24 cellular contexts compared by ENCODE assay signal in the genomic region with DNA sequence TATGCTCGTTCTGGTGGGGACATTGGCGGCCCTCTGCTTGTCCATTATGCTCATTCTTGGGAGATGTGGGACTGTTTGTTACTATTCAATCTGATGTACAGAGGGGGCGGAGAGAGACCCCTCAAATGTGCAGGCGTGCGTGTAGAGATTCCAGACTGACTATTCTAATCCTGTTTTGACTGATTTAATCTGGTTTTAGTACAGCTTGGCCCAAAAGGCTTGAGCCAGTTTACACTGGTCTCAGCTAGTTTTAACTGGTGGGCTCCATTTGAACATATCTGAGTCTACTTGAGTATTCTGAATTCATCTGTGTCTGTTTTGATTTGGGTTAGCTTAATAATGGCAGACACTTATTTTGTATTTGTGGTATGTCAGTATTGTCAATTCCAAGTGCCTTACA. TPM values are rescaled to one million over a fixed set of nuclear protein-coding genes. Genes with fewer than 3 reads are reported as not detected.
"Had no signal": no experiment of that assay in that cellular context is flagged by ENCODE, and none has a peak within 500 bp of the region (broad histone marks: within the 10 kb centered on the region; RNA-seq: fewer than 3 reads in every experiment).

No MANE protein-coding gene starts in this region.

- H3K27ac ChIP-seq: foreskin keratinocyte, left lung, neutrophil, pancreas, right lobe of liver had no signal

- H3K36me3 ChIP-seq: adrenal gland, left lung, neutrophil, pancreas, right lobe of liver had no signal

- H3K4me3 ChIP-seq: adrenal gland, left lung, mucosa of descending colon, pancreas, right lobe of liver, smooth muscle cell had no signal

- H3K27me3 ChIP-seq: adrenal gland, foreskin keratinocyte, left lung, neutrophil, pancreas, right lobe of liver had no signal

- H3K27ac Mint-ChIP-seq: activated naive CD4-positive, alpha-beta T cell treated with anti-CD3 and anti-CD28 coated beads, Interleukin-2, amount 50 U/mL, for 72 hours; activated T-helper 1 cell treated with anti-CD3 and anti-CD28 coated beads, Interleukin-12 subunit alpha, Interleukin-12 subunit beta, Interleukin-2, Interleukin-4 antibody, amounts not matched to agents 30 ng/mL and 10 ng/mL and 1 ng/mL, durations not matched to agents 14 hours and 24 hours and 36 hours; dendritic cell treated with granulocyte-macrophage colony-stimulating factor and Interleukin-4, amounts not matched to agents 40 ng/mL and 50 ng/mL, for 4 days; naive B cell; stimulated activated naive B cell treated with anti-CD40 and anti-IgM and Interleukin-4, amounts not matched to agents 10 μg/mL and 1 μg/mL and 100 μg/mL, for 72 hours had no signal

- H3K36me3 Mint-ChIP-seq: activated naive CD4-positive, alpha-beta T cell treated with anti-CD3 and anti-CD28 coated beads, Interleukin-2, amount 50 U/mL, for 72 hours; naive B cell; stimulated activated naive B cell treated with anti-CD40 and anti-IgM and Interleukin-4, amounts not matched to agents 10 μg/mL and 1 μg/mL and 100 μg/mL, for 72 hours had no signal

- H3K9me3 ChIP-seq: adrenal gland, left lung, mucosa of descending colon, neutrophil, pancreas, right lobe of liver had no signal

- DNase-seq: activated CD4-positive, alpha-beta T cell treated with anti-CD3 and anti-CD28 coated beads, Interleukin-2, amount 50 U/mL, for 4 hours; activated CD4-positive, CD25-positive, alpha-beta regulatory T cell treated with anti-CD3 and anti-CD28 coated beads, Interleukin-2, amount 50 U/mL, for 72 hours; activated gamma-delta T cell treated with Interleukin-2 at 50 U/mL for 16 hours; activated T-cell treated with anti-CD3 and anti-CD28 coated beads for 4 hours; effector memory CD4-positive, alpha-beta T cell; foreskin keratinocyte; hypothalamus; left lung; mammary epithelial cell; naive B cell; right lobe of liver; stimulated activated CD4-positive, alpha-beta T cell treated with anti-CD3 and anti-CD28 coated beads, Interleukin-4, amount 100 ng/mL, for 4 hours; stimulated activated naive B cell treated with anti-CD40 and anti-IgM and Interleukin-4, amounts not matched to agents 10 μg/mL and 1 μg/mL and 100 μg/mL, for 72 hours; T1000 had no signal

- ATAC-seq: activated naive CD4-positive, alpha-beta T cell treated with anti-CD3 and anti-CD28 coated beads, Interleukin-2, amount 50 U/mL, for 72 hours; foreskin keratinocyte; mucosa of descending colon; stimulated activated naive B cell treated with anti-CD40 and anti-IgM and Interleukin-4, amounts not matched to agents 10 μg/mL and 1 μg/mL and 100 μg/mL, for 72 hours had no signal

- H3K4me3 Mint-ChIP-seq: activated T-helper 1 cell treated with anti-CD3 and anti-CD28 coated beads, Interleukin-12 subunit alpha, Interleukin-12 subunit beta, Interleukin-2, Interleukin-4 antibody, amounts not matched to agents 30 ng/mL and 10 ng/mL and 1 ng/mL, durations not matched to agents 14 hours and 24 hours and 36 hours; dendritic cell treated with granulocyte-macrophage colony-stimulating factor and Interleukin-4, amounts not matched to agents 40 ng/mL and 50 ng/mL, for 4 days; naive B cell; stimulated activated naive B cell treated with anti-CD40 and anti-IgM and Interleukin-4, amounts not matched to agents 10 μg/mL and 1 μg/mL and 100 μg/mL, for 72 hours had no signal

- H3K4me1 ChIP-seq: right lobe of liver had no signal

- H3K9me3 Mint-ChIP-seq: activated naive CD4-positive, alpha-beta T cell treated with anti-CD3 and anti-CD28 coated beads, Interleukin-2, amount 50 U/mL, for 72 hours; activated T-helper 1 cell treated with anti-CD3 and anti-CD28 coated beads, Interleukin-12 subunit alpha, Interleukin-12 subunit beta, Interleukin-2, Interleukin-4 antibody, amounts not matched to agents 30 ng/mL and 10 ng/mL and 1 ng/mL, durations not matched to agents 14 hours and 24 hours and 36 hours; dendritic cell treated with granulocyte-macrophage colony-stimulating factor and Interleukin-4, amounts not matched to agents 40 ng/mL and 50 ng/mL, for 4 days; naive B cell; stimulated activated naive B cell treated with anti-CD40 and anti-IgM and Interleukin-4, amounts not matched to agents 10 μg/mL and 1 μg/mL and 100 μg/mL, for 72 hours had no signal

RNA-seq across cellular contexts. Expression of a gene that starts 6.5 kb away (rescaled TPM):
- total RNA-seq: activated naive CD4-positive, alpha-beta T cell treated with anti-CD3 and anti-CD28 coated beads, Interleukin-2, amount 50 U/mL, for 72 hours; activated T-helper 1 cell treated with anti-CD3 and anti-CD28 coated beads, Interleukin-12 subunit alpha, Interleukin-12 subunit beta, Interleukin-2, Interleukin-4 antibody, amounts not matched to agents 30 ng/mL and 10 ng/mL and 1 ng/mL, durations not matched to agents 14 hours and 24 hours and 36 hours; T-helper 1 cell treated with Interleukin-12 subunit alpha and Interleukin-12 subunit beta and Interleukin-4 antibody, amounts not matched to agents 30 ng/mL and 1 ng/mL, for 36 hours had no signal

RNA-seq across cellular contexts. Expression of a gene that starts 47.7 kb away (rescaled TPM):
- total RNA-seq: activated naive CD4-positive, alpha-beta T cell treated with anti-CD3 and anti-CD28 coated beads, Interleukin-2, amount 50 U/mL, for 72 hours; activated T-helper 1 cell treated with anti-CD3 and anti-CD28 coated beads, Interleukin-12 subunit alpha, Interleukin-12 subunit beta, Interleukin-2, Interleukin-4 antibody, amounts not matched to agents 30 ng/mL and 10 ng/mL and 1 ng/mL, durations not matched to agents 14 hours and 24 hours and 36 hours; bronchial epithelial cell; foreskin keratinocyte; left lung; mammary epithelial cell; mucosa of descending colon; right lobe of liver; T-helper 1 cell treated with Interleukin-12 subunit alpha and Interleukin-12 subunit beta and Interleukin-4 antibody, amounts not matched to agents 30 ng/mL and 1 ng/mL, for 36 hours had no signal
- polyA plus RNA-seq: foreskin keratinocyte, mammary epithelial cell, smooth muscle cell had no signal
